1 cellular context compared by ENCODE assay signal in the genomic region with DNA sequence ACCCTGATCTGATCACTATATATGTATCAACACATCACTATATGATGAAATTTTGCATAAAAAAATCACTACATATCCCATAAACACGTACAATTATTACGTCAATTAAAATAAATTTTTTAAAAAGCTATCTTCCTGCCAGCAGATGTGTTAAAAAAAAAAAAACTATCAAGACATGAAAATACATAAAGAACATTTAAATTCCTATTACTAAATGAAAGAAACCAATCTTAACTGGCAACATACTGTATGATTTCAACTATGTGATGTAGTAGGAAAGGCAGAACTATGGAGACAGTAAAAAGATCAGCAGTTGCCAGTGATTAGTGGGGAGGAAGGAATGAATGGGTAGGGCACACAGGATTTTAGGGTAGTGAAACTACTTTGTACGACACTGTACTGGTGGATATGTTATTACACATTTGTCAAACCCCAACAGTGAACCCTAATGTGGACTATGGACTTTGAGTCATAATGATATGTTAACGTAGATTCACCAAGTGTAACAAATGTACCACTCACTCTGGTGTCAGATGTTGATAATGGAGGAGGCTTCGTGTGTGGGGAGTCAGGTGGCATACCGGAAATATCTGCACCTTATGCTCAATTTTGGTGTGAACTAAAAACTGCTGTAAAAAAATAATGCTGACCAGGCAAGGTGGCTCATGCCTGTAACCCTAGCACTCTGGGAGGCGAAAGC.
TF ChIP-seq lines count a peak whose summit lies in the region.

No MANE protein-coding gene starts in this region.

TF ChIP-seq in HepG2, 621 proteins besides CTCF, POLR2A, EP300 and RAD21 (continued from another document and continues in another):
- TF ChIP-seq ZC3H4 (CRISPR knock-in tag; IDR thresholded peaks at IDR 0.05; ENCODE audit: borderline replicate concordance) (no peak), FOXC1 (CRISPR knock-in tag; IDR thresholded peaks at IDR 0.05; ENCODE audit: borderline replicate concordance) (no peak), ZNF275 (CRISPR knock-in tag; IDR thresholded peaks at IDR 0.05; ENCODE audit: borderline replicate concordance) (no peak), TOE1 (CRISPR knock-in tag; IDR thresholded peaks at IDR 0.05) (0 out of 2 replicates have a peak, but pooled peaks have one; percentile 36), KAT8 (CRISPR knock-in tag; IDR thresholded peaks at IDR 0.05) (peak; percentile 56; the same call in 1 of the 2 replicates), HNRNPL (IDR thresholded peaks at IDR 0.05; ENCODE audit: low read depth, low read length) (no peak), ZFP91 (CRISPR knock-in tag; IDR thresholded peaks at IDR 0.05; ENCODE audit: borderline replicate concordance) (no peak), ZNF672 (CRISPR knock-in tag; IDR thresholded peaks at IDR 0.05) (no peak), GFI1 (CRISPR knock-in tag; IDR thresholded peaks at IDR 0.05; ENCODE audit: borderline replicate concordance) (no peak), HNRNPK (IDR thresholded peaks at IDR 0.05; ENCODE audit: low read depth, low read length, poor library complexity, severe bottlenecking) (no peak), TRIM22 (IDR thresholded peaks at IDR 0.05) (no peak), BHLHE40 (IDR thresholded peaks at IDR 0.05; ENCODE audit: low read length) (no peak), RELA (CRISPR knock-in tag; IDR thresholded peaks at IDR 0.05) (no peak), SRSF9 (IDR thresholded peaks at IDR 0.05; ENCODE audit: borderline replicate concordance, insufficient read depth, low read depth, low read length, poor library complexity, severe bottlenecking) (no peak), SOX13 (IDR thresholded peaks at IDR 0.05) (0 out of 2 replicates have a peak, but pooled peaks have one; percentile 23), SOX13 (CRISPR knock-in tag; conservative IDR thresholded peaks at IDR 0.05 in 1 of 2, IDR thresholded peaks at IDR 0.05 in 1 of 2) (peak in 1 of 2 experiments; percentile 41; a peak in 2 of 4 replicates), ZNF660 (CRISPR knock-in tag; IDR thresholded peaks at IDR 0.05; ENCODE audit: borderline replicate concordance, low read depth) (no peak), HNF1A (IDR thresholded peaks at IDR 0.05; ENCODE audit: low read depth) (no peak), HNF1A (CRISPR knock-in tag; IDR thresholded peaks at IDR 0.05; ENCODE audit: borderline replicate concordance) (no peak), TCF7 (IDR thresholded peaks at IDR 0.05; ENCODE audit: low read depth) (no peak), ZFP37 (CRISPR knock-in tag; IDR thresholded peaks at IDR 0.05; ENCODE audit: borderline replicate concordance) (no peak), HDAC2 (CRISPR knock-in tag; IDR thresholded peaks at IDR 0.05) (peak; percentile 51), HIVEP1 (CRISPR knock-in tag; IDR thresholded peaks at IDR 0.05) (no peak), FOXO1 (CRISPR knock-in tag; IDR thresholded peaks at IDR 0.05) (peak; percentile 50; the same call in 1 of the 2 replicates), ZBTB38 (CRISPR knock-in tag; IDR thresholded peaks at IDR 0.05) (no peak), ZNF468 (CRISPR knock-in tag; IDR thresholded peaks at IDR 0.05) (no peak), DNMT1 (CRISPR knock-in tag; IDR thresholded peaks at IDR 0.05) (no peak), ZMYM4 (CRISPR knock-in tag; IDR thresholded peaks at IDR 0.05) (0 out of 2 replicates have a peak, but pooled peaks have one; percentile 52), ZNF367 (CRISPR knock-in tag; IDR thresholded peaks at IDR 0.05; ENCODE audit: borderline replicate concordance) (no peak), PAF1 (CRISPR knock-in tag; IDR thresholded peaks at IDR 0.05) (no peak), ZNF292 (CRISPR knock-in tag; IDR thresholded peaks at IDR 0.05; ENCODE audit: borderline replicate concordance, low read depth) (no peak), ZNF747 (CRISPR knock-in tag; IDR thresholded peaks at IDR 0.05; ENCODE audit: borderline replicate concordance) (no peak), MXD4 (CRISPR knock-in tag; IDR thresholded peaks at IDR 0.05) (peak; percentile 55; the same call in 1 of the 2 replicates), MLLT10 (CRISPR knock-in tag; IDR thresholded peaks at IDR 0.05) (no peak), GATA4 (IDR thresholded peaks at IDR 0.05; ENCODE audit: borderline replicate concordance, low read depth) (no peak), KLF9 (CRISPR knock-in tag; IDR thresholded peaks at IDR 0.05; ENCODE audit: low read depth) (no peak), ZNF879 (CRISPR knock-in tag; IDR thresholded peaks at IDR 0.05) (no peak), HOXD1 (CRISPR knock-in tag; IDR thresholded peaks at IDR 0.05) (0 out of 2 replicates have a peak, but pooled peaks have one; percentile 32), ZNF558 (CRISPR knock-in tag; IDR thresholded peaks at IDR 0.05; ENCODE audit: borderline replicate concordance) (no peak), PHF21A (CRISPR knock-in tag; IDR thresholded peaks at IDR 0.05) (no peak; the same call in 1 of the 2 replicates), RFXANK (CRISPR knock-in tag; IDR thresholded peaks at IDR 0.05) (no peak), ZNF33A (CRISPR knock-in tag; IDR thresholded peaks at IDR 0.05; ENCODE audit: borderline replicate concordance) (no peak), ELF4 (CRISPR knock-in tag; IDR thresholded peaks at IDR 0.05; ENCODE audit: borderline replicate concordance) (no peak), ZNF354B (CRISPR knock-in tag; IDR thresholded peaks at IDR 0.05) (no peak), ZMYM3 (CRISPR knock-in tag; IDR thresholded peaks at IDR 0.05) (no peak), ZNF792 (CRISPR knock-in tag; IDR thresholded peaks at IDR 0.05) (peak; percentile 58; the same call in 1 of the 2 replicates), BRF2 (CRISPR knock-in tag; IDR thresholded peaks at IDR 0.05) (no peak), ZNF678 (CRISPR knock-in tag; IDR thresholded peaks at IDR 0.05) (no peak), ZFP82 (CRISPR knock-in tag; IDR thresholded peaks at IDR 0.05; ENCODE audit: borderline replicate concordance) (no peak), RFX3 (CRISPR knock-in tag; IDR thresholded peaks at IDR 0.05) (0 out of 2 replicates have a peak, but pooled peaks have one; percentile 17), ZKSCAN5 (CRISPR knock-in tag; IDR thresholded peaks at IDR 0.05) (no peak), KMT2B (CRISPR knock-in tag; IDR thresholded peaks at IDR 0.05) (peak; percentile 67)
- TF ChIP-seq, protein P1, sequence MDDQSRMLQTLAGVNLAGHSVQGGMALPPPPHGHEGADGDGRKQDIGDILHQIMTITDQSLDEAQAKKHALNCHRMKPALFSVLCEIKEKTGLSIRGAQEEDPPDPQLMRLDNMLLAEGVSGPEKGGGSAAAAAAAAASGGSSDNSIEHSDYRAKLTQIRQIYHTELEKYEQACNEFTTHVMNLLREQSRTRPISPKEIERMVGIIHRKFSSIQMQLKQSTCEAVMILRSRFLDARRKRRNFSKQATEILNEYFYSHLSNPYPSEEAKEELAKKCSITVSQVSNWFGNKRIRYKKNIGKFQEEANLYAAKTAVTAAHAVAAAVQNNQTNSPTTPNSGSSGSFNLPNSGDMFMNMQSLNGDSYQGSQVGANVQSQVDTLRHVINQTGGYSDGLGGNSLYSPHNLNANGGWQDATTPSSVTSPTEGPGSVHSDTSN (CRISPR knock-in tag; IDR thresholded peaks at IDR 0.05; ENCODE audit: borderline replicate concordance) = no peak
- TF ChIP-seq, protein P2, sequence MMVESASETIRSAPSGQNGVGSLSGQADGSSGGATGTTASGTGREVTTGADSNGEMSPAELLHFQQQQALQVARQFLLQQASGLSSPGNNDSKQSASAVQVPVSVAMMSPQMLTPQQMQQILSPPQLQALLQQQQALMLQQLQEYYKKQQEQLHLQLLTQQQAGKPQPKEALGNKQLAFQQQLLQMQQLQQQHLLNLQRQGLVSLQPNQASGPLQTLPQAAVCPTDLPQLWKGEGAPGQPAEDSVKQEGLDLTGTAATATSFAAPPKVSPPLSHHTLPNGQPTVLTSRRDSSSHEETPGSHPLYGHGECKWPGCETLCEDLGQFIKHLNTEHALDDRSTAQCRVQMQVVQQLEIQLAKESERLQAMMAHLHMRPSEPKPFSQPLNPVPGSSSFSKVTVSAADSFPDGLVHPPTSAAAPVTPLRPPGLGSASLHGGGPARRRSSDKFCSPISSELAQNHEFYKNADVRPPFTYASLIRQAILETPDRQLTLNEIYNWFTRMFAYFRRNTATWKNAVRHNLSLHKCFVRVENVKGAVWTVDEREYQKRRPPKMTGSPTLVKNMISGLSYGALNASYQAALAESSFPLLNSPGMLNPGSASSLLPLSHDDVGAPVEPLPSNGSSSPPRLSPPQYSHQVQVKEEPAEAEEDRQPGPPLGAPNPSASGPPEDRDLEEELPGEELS (CRISPR knock-in tag; IDR thresholded peaks at IDR 0.05) = no peak
- TF ChIP-seq, protein P3, sequence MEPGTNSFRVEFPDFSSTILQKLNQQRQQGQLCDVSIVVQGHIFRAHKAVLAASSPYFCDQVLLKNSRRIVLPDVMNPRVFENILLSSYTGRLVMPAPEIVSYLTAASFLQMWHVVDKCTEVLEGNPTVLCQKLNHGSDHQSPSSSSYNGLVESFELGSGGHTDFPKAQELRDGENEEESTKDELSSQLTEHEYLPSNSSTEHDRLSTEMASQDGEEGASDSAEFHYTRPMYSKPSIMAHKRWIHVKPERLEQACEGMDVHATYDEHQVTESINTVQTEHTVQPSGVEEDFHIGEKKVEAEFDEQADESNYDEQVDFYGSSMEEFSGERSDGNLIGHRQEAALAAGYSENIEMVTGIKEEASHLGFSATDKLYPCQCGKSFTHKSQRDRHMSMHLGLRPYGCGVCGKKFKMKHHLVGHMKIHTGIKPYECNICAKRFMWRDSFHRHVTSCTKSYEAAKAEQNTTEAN (CRISPR knock-in tag; conservative IDR thresholded peaks at IDR 0.05) = peak; percentile 69
